In genomic region chr13:31160857-31161582, GRCh38 we compare ENCODE assay signal across 8 cellular contexts. TPM values are rescaled to one million over a fixed set of nuclear protein-coding genes. Genes with fewer than 3 reads are reported as not detected.
DNase-seq lines count a peak whose midpoint lies in the region; ATAC-seq and TF ChIP-seq lines count a peak whose summit lies in the region.

No MANE protein-coding gene starts in this region.

- no peaks in the 10 kb centered on the region for H3K9me3 ChIP-seq in OCI-LY3 (ENCODE audit: insufficient read depth, low read length)

- peak overlapping the region; percentile 68 for H3K4me2 ChIP-seq in OCI-LY3 (ENCODE audit: low read length)

- no peaks in the 10 kb centered on the region for H3K27me3 Mint-ChIP-seq in activated T-cell treated with anti-CD3 and anti-CD28 coated beads, Interleukin-2, amount 50 U/mL, for 72 hours (ENCODE audit: low read depth)
- H3K27me3 Mint-ChIP-seq in naive B cell = no peaks in the 10 kb centered on the region

- peak overlapping the region; percentile 43; the same call in 1 of the 2 replicates for H2AFZ ChIP-seq in OCI-LY3 (ENCODE audit: low read depth, low read length)

- H3K9ac ChIP-seq in OCI-LY3 (ENCODE audit: low read length) = peak overlapping the region; percentile 91

- H4K20me1 ChIP-seq in OCI-LY3 (ENCODE audit: insufficient read depth, low read length) = peaks cover 20% of the 10 kb centered on the region

- H3K4me3 ChIP-seq in OCI-LY3 (ENCODE audit: low read length) = peak overlapping the region; percentile 86

- DNase-seq in NCI-H2081 (lab: John Stamatoyannopoulos, UW) (peak; percentile 7 to 11), NCI-H2081 treated with DMSO at 0.1 percent for 48 hours (lab: John Stamatoyannopoulos, UW) (no peak), fibroblast of gingiva (ENCODE audit: low read depth) (peak; percentile 73), naive B cell (peak; percentile 50)
- peak; percentile 74 for DNase-seq in activated T-cell treated with anti-CD3 and anti-CD28 coated beads, Interleukin-2, amount 50 U/mL, for 72 hours
- DNase-seq in stimulated activated effector memory CD8-positive, alpha-beta T cell treated with anti-CD3 and anti-CD28 coated beads, Interleukin-12 subunit alpha, Interleukin-12 subunit beta, amount 100 ng/mL, for 72 hours (ENCODE audit: low spot score in 2 of 2) = peak; percentile 51 to 84

- peak overlapping the region; percentile 97 to 100 for H3K4me3 Mint-ChIP-seq in activated T-cell treated with anti-CD3 and anti-CD28 coated beads, Interleukin-2, amount 50 U/mL, for 72 hours
- H3K4me3 Mint-ChIP-seq in naive B cell = peak overlapping the region; percentile 93 to 100 (median 98)
- peak overlapping the region; percentile 97 for H3K4me3 Mint-ChIP-seq in stimulated activated effector memory CD8-positive, alpha-beta T cell treated with anti-CD3 and anti-CD28 coated beads, Interleukin-12 subunit alpha, Interleukin-12 subunit beta, amount 100 ng/mL, for 72 hours

- H3K9me3 Mint-ChIP-seq in activated T-cell treated with anti-CD3 and anti-CD28 coated beads, Interleukin-2, amount 50 U/mL, for 72 hours = no peaks in the 10 kb centered on the region
- H3K9me3 Mint-ChIP-seq in naive B cell = peaks cover 0 to 2% (median 0%) of the 10 kb centered on the region in 7 donors
- H3K9me3 Mint-ChIP-seq in stimulated activated effector memory CD8-positive, alpha-beta T cell treated with anti-CD3 and anti-CD28 coated beads, Interleukin-12 subunit alpha, Interleukin-12 subunit beta, amount 100 ng/mL, for 72 hours = no peaks in the 10 kb centered on the region

- no peak for TF ChIP-seq CTCF in OCI-LY3 (IDR thresholded peaks at IDR 0.05; ENCODE audit: low read depth, low read length)

- ATAC-seq in HG03025 (IDR thresholded peaks at IDR 0.05; ENCODE audit: low FRiP score, unreplicated experiment) (peak; percentile 22), naive B cell (ENCODE audit: low read depth in 2 of 2) (no peak)
- ATAC-seq in activated T-cell treated with anti-CD3 and anti-CD28 coated beads, Interleukin-2, amount 50 U/mL, for 72 hours (replicated peaks in 1 of 2) = peak; percentile 13 to 22
- peak; percentile 47 for ATAC-seq in stimulated activated effector memory CD8-positive, alpha-beta T cell treated with anti-CD3 and anti-CD28 coated beads, Interleukin-12 subunit alpha, Interleukin-12 subunit beta, amount 100 ng/mL, for 72 hours

- peaks cover 7 to 10% of the 10 kb centered on the region in 2 donors for H3K36me3 Mint-ChIP-seq in activated T-cell treated with anti-CD3 and anti-CD28 coated beads, Interleukin-2, amount 50 U/mL, for 72 hours (ENCODE audit: insufficient read depth in 2 of 2)
- H3K36me3 Mint-ChIP-seq in naive B cell = peaks cover 0 to 6% of the 10 kb centered on the region in 2 donors
- peaks cover 67% of the 10 kb centered on the region for H3K36me3 Mint-ChIP-seq in stimulated activated effector memory CD8-positive, alpha-beta T cell treated with anti-CD3 and anti-CD28 coated beads, Interleukin-12 subunit alpha, Interleukin-12 subunit beta, amount 100 ng/mL, for 72 hours

- H3K36me3 ChIP-seq in OCI-LY3 (replicated peaks; ENCODE audit: low read depth, low read length) = peaks cover 15% of the 10 kb centered on the region

- peaks cover 53% of the 10 kb centered on the region for H3K79me2 ChIP-seq in OCI-LY3 (ENCODE audit: low read length)

- no peaks in the 10 kb centered on the region for H3K27me3 ChIP-seq in OCI-LY3 (ENCODE audit: low read depth, low read length)

- H3K4me1 ChIP-seq in OCI-LY3 (ENCODE audit: low read length) = peaks cover 21% of the 10 kb centered on the region

- peaks cover 50% of the 10 kb centered on the region for H3K4me1 Mint-ChIP-seq in activated T-cell treated with anti-CD3 and anti-CD28 coated beads, Interleukin-2, amount 50 U/mL, for 72 hours (ENCODE audit: low read depth)
- peaks cover 21 to 32% (median 26%) of the 10 kb centered on the region in 3 donors for H3K4me1 Mint-ChIP-seq in naive B cell
- H3K4me1 Mint-ChIP-seq in stimulated activated effector memory CD8-positive, alpha-beta T cell treated with anti-CD3 and anti-CD28 coated beads, Interleukin-12 subunit alpha, Interleukin-12 subunit beta, amount 100 ng/mL, for 72 hours = peaks cover 37% of the 10 kb centered on the region

- peak overlapping the region; percentile 100 for H3K27ac Mint-ChIP-seq in activated T-cell treated with anti-CD3 and anti-CD28 coated beads, Interleukin-2, amount 50 U/mL, for 72 hours
- peak overlapping the region; percentile 95 to 99 (median 98) for H3K27ac Mint-ChIP-seq in naive B cell
- H3K27ac Mint-ChIP-seq in stimulated activated effector memory CD8-positive, alpha-beta T cell treated with anti-CD3 and anti-CD28 coated beads, Interleukin-12 subunit alpha, Interleukin-12 subunit beta, amount 100 ng/mL, for 72 hours = peak overlapping the region; percentile 99

- H3K27ac ChIP-seq in OCI-LY3 (ENCODE audit: low read length) = peak overlapping the region; percentile 80

RNA-seq across cellular contexts. Expression of gene HSPH1, which starts 0.7 kb away (rescaled TPM):
- total RNA-seq in activated T-cell treated with anti-CD3 and anti-CD28 coated beads, Interleukin-2, amount 50 U/mL, for 72 hours = 10 to 100 TPM; 86.3 to 89.5 TPM
- 10 to 100 TPM; 24.3 to 43.1 (median 31.4) TPM for polyA plus RNA-seq in naive B cell (ENCODE audit: low read depth in 6 of 6)

RNA-seq across cellular contexts. Expression of gene B3GLCT, which starts 38.8 kb away (rescaled TPM):
- 1 to 10 TPM; 2.6 to 3.0 TPM for total RNA-seq in activated T-cell treated with anti-CD3 and anti-CD28 coated beads, Interleukin-2, amount 50 U/mL, for 72 hours
- 1 to 10 TPM; 3.2 to 9.1 (median 6.0) TPM for polyA plus RNA-seq in naive B cell (ENCODE audit: low read depth in 6 of 6)

Comparison
In these comparisons a context has a peak if more than half of its experiments do, and no peak if none do; other contexts are left out.
1. ATAC-seq: peak in HG03025 (single experiment), activated T-cell treated with anti-CD3 and anti-CD28 coated beads, Interleukin-2, amount 50 U/mL, for 72 hours (2 of 2) and stimulated activated effector memory CD8-positive, alpha-beta T cell treated with anti-CD3 and anti-CD28 coated beads, Interleukin-12 subunit alpha, Interleukin-12 subunit beta, amount 100 ng/mL, for 72 hours (single experiment); none in naive B cell (0 of 2).
2. Peak in every context shown above with its lines, with median percentiles within 50 percentile points of each other: H3K27ac Mint-ChIP-seq and H3K4me3 Mint-ChIP-seq.